Comparison of ENCODE assay signal across 8 cellular contexts in genomic region chr6:27156874-27157460, GRCh38.
DNase-seq lines count a peak whose midpoint lies in the region; ATAC-seq and TF ChIP-seq lines count a peak whose summit lies in the region.

No MANE protein-coding gene starts in this region.

- no peak for DNase-seq in activated naive CD4-positive, alpha-beta T cell treated with anti-CD3 and anti-CD28 coated beads for 36 hours
- no peak for DNase-seq in activated naive CD4-positive, alpha-beta T cell treated with Interleukin-2 at 50 U/mL for 16 hours
- no peak for DNase-seq in activated naive CD8-positive, alpha-beta T cell treated with anti-CD3 and anti-CD28 coated beads for 36 hours
- DNase-seq in left colon: no peak
- no peak for DNase-seq in type B pancreatic cell (ENCODE audit: extremely low spot score, unreplicated experiment)
- no peak for DNase-seq in germinal center (ENCODE audit: low spot score)
- no peak for DNase-seq in NCI-H1694 treated with DMSO at 0.1 percent for 48 hours (lab: John Stamatoyannopoulos, UW)

- H3K4me1 Mint-ChIP-seq in activated naive CD4-positive, alpha-beta T cell treated with anti-CD3 and anti-CD28 coated beads for 36 hours (ENCODE audit: low read depth): peaks cover 43% of the 10 kb centered on the region
- H3K4me1 Mint-ChIP-seq in activated naive CD8-positive, alpha-beta T cell treated with anti-CD3 and anti-CD28 coated beads for 36 hours: peaks cover 49% of the 10 kb centered on the region
- H3K4me1 Mint-ChIP-seq in type B pancreatic cell (ENCODE audit: unreplicated experiment): peaks cover 9% of the 10 kb centered on the region

- no peaks in the 10 kb centered on the region for H3K27me3 Mint-ChIP-seq in activated naive CD4-positive, alpha-beta T cell treated with anti-CD3 and anti-CD28 coated beads for 36 hours (ENCODE audit: low read depth)
- no peaks in the 10 kb centered on the region for H3K27me3 Mint-ChIP-seq in activated naive CD8-positive, alpha-beta T cell treated with anti-CD3 and anti-CD28 coated beads for 36 hours
- peaks cover 3% of the 10 kb centered on the region for H3K27me3 Mint-ChIP-seq in type B pancreatic cell

- peak overlapping the region; percentile 76 for H3K4me3 Mint-ChIP-seq in activated naive CD4-positive, alpha-beta T cell treated with anti-CD3 and anti-CD28 coated beads for 36 hours
- peak overlapping the region; percentile 74 for H3K4me3 Mint-ChIP-seq in activated naive CD8-positive, alpha-beta T cell treated with anti-CD3 and anti-CD28 coated beads for 36 hours
- peak overlapping the region; percentile 87 for H3K4me3 Mint-ChIP-seq in type B pancreatic cell

- H3K9me3 Mint-ChIP-seq in activated naive CD4-positive, alpha-beta T cell treated with anti-CD3 and anti-CD28 coated beads for 36 hours: no peaks in the 10 kb centered on the region
- no peaks in the 10 kb centered on the region for H3K9me3 Mint-ChIP-seq in activated naive CD8-positive, alpha-beta T cell treated with anti-CD3 and anti-CD28 coated beads for 36 hours
- no peaks in the 10 kb centered on the region for H3K9me3 Mint-ChIP-seq in type B pancreatic cell

- peak overlapping the region; percentile 83 for H3K27ac Mint-ChIP-seq in activated naive CD4-positive, alpha-beta T cell treated with anti-CD3 and anti-CD28 coated beads for 36 hours
- peak overlapping the region; percentile 75 for H3K27ac Mint-ChIP-seq in activated naive CD8-positive, alpha-beta T cell treated with anti-CD3 and anti-CD28 coated beads for 36 hours
- peak overlapping the region; percentile 79 for H3K27ac Mint-ChIP-seq in type B pancreatic cell

- CTCF ChIA-PET in activated naive CD4-positive, alpha-beta T cell treated with anti-CD3 and anti-CD28 coated beads for 36 hours (lab: Charles Lee): interaction anchor here (0.5 to 2.7 kb wide), 5 partner anchors 9 to 738 kb away, joined by 3 to 5 read pairs (median 5); partner anchors contain the start of gene ZNF184

- ATAC-seq in left colon (peak; percentile 43), GM21423 (IDR thresholded peaks at IDR 0.05; ENCODE audit: unreplicated experiment) (no peak)

- no peak for TF ChIP-seq CTCF in type B pancreatic cell (conservative IDR thresholded peaks at IDR 0.05)

- H3K36me3 Mint-ChIP-seq in activated naive CD4-positive, alpha-beta T cell treated with anti-CD3 and anti-CD28 coated beads for 36 hours (ENCODE audit: low read depth): no peaks in the 10 kb centered on the region
- no peaks in the 10 kb centered on the region for H3K36me3 Mint-ChIP-seq in activated naive CD8-positive, alpha-beta T cell treated with anti-CD3 and anti-CD28 coated beads for 36 hours
- no peaks in the 10 kb centered on the region for H3K36me3 Mint-ChIP-seq in type B pancreatic cell

- intact Hi-C loops in activated naive CD4-positive, alpha-beta T cell treated with anti-CD3 and anti-CD28 coated beads for 36 hours (cut with micrococcal nuclease): loop anchor here (5.0 to 10.0 kb wide), 2 partner anchors 345 to 842 kb away; no protein-coding TSS in a partner anchor
- intact Hi-C loops in left colon (cut with DNase I, micrococcal nuclease): no loop called here
